Comparison of ENCODE assay signal across 7 cellular contexts in the genomic region with DNA sequence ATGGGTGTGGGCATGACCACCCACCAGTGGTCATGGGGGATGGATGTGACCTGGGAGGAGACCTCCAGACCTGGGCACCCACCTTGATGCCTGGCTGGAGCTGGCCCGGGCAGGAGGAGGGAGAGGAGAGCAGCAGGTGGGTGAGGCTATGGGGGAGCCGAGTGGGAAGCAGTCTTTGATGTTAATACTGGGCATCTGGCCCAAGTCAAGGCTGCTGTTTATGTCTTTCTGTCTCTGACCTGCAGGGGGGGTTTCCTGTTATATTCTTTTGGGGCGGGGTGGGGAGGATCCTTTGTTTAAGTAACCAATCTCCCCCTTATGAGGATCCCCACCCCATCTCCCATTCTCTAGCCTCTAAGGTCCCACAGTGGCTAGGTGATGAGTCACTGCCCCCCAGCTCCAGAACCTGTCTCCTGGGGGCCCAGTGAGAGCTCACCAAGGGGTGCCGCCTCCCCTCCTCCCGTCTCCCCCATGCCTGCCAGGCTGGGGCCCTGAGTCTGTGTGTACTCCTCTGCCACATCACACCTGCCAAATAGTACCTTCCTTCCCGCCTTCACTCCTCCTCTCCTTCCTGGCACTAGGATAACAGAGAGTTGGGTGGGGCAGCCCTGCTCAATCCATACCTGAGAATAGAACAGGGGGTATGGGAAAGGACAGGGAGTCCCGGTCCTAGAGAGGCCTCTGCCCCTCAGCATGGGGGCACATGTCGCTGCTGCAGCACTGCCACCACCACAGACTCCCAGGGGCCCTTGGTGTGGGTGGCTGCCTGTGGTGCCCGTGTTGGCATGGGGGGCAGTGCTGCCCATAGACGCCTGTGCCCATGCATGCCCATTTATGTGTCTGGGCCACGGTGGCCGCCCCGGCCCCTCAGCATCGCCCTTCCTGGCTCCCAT. TPM values are rescaled to one million over a fixed set of nuclear protein-coding genes. Genes with fewer than 3 reads are reported as not detected.
DNase-seq lines count a peak whose midpoint lies in the region; ATAC-seq, FAIRE-seq and TF ChIP-seq lines count a peak whose summit lies in the region.

No MANE protein-coding gene starts in this region.

- BruUV-seq in endothelial cell of umbilical vein (replicated peaks; lab: Mats Ljungman, UMichigan), result no TSS peak

- dilution Hi-C loops in endothelial cell of umbilical vein (cut with MboI; ENCODE audit: extremely low pct_ligation_motif_present, low sequenced_read_pairs), result no loop called here

- H3K9ac ChIP-seq in endothelial cell of umbilical vein (replicated peaks; ENCODE audit: extremely low read depth, insufficient read depth, low read length), result no peak overlapping the region

- no peak overlapping the region for H3K27ac ChIP-seq in endothelial cell of umbilical vein (ENCODE audit: insufficient read depth, low read depth, low read length)

- peaks cover 24% of the 10 kb centered on the region for H3K4me1 Mint-ChIP-seq in activated CD4-positive, alpha-beta T cell treated with anti-CD3 and anti-CD28 coated beads, Interleukin-2, amount 10 ng/mL, durations not matched to agents 24 days and 14 days

- H3K4me3 Mint-ChIP-seq in activated CD4-positive, alpha-beta T cell treated with anti-CD3 and anti-CD28 coated beads, Interleukin-2, amount 10 ng/mL, durations not matched to agents 24 days and 14 days, result peak overlapping the region; percentile 85

- H3K79me2 ChIP-seq in endothelial cell of umbilical vein (ENCODE audit: control insufficient read depth, insufficient read depth, low read length), result peaks cover 2% of the 10 kb centered on the region

- H3K27me3 ChIP-seq in endothelial cell of umbilical vein (ENCODE audit: control insufficient read depth in 2 of 2, insufficient read depth in 2 of 2, low read length in 2 of 2), result no peaks in the 10 kb centered on the region

- TF ChIP-seq POLR2A in NB4 (IDR thresholded peaks at IDR 0.05; ENCODE audit: extremely low read depth, insufficient read length) (no peak), endothelial cell of umbilical vein (IDR thresholded peaks at IDR 0.05; ENCODE audit: low read depth, low read length) (no peak)

- CTCF ChIA-PET in endothelial cell of umbilical vein (lab: Charles Lee), result interaction anchor here (0.8 to 1.8 kb wide), 6 partner anchors 8 to 98 kb away, joined by 3 to 6 read pairs (median 4); no protein-coding TSS in a partner anchor

- H3K9me3 Mint-ChIP-seq in activated CD4-positive, alpha-beta T cell treated with anti-CD3 and anti-CD28 coated beads, Interleukin-2, amount 10 ng/mL, durations not matched to agents 24 days and 14 days, result no peaks in the 10 kb centered on the region

- intact Hi-C loops in activated CD4-positive, alpha-beta T cell treated with anti-CD3 and anti-CD28 coated beads, Interleukin-2, amount 10 ng/mL, durations not matched to agents 24 days and 14 days (cut with micrococcal nuclease), result loop anchor here (2.0 kb wide), 2 partner anchors 15 to 29 kb away; partner anchors contain the start of gene MED24
- intact Hi-C loops in endothelial cell of umbilical vein (cut with micrococcal nuclease), result no loop called here

- POLR2A ChIA-PET in endothelial cell of umbilical vein (lab: Charles Lee), result no interaction called here

- no peaks in the 10 kb centered on the region for H3K36me3 Mint-ChIP-seq in activated CD4-positive, alpha-beta T cell treated with anti-CD3 and anti-CD28 coated beads, Interleukin-2, amount 10 ng/mL, durations not matched to agents 24 days and 14 days (ENCODE audit: low read depth)

- ATAC-seq in omental fat pad (ENCODE audit: low FRiP score), result peak; percentile 17
- ATAC-seq in HG03460 (IDR thresholded peaks at IDR 0.05; ENCODE audit: unreplicated experiment), result no peak

- H3K36me3 ChIP-seq in endothelial cell of umbilical vein (ENCODE audit: control insufficient read depth in 2 of 2, extremely low read depth in 1 of 2, insufficient read depth in 2 of 2, low read length in 2 of 2), result peaks cover 0 to 5% of the 10 kb centered on the region in 2 experiments

- H4K20me1 ChIP-seq in endothelial cell of umbilical vein (replicated peaks; ENCODE audit: control insufficient read depth, extremely low read depth, insufficient read depth, low read length), result no peaks in the 10 kb centered on the region

- H3K4me1 ChIP-seq in endothelial cell of umbilical vein (ENCODE audit: control insufficient read depth, extremely low read depth, insufficient read depth, low read length), result peaks cover 36% of the 10 kb centered on the region

- DNase-seq in GM03348 (ENCODE audit: low spot score) (peak; percentile 46), NB4 (ENCODE audit: low read depth) (peak; percentile 62), endothelial cell of umbilical vein (ENCODE audit: low read depth, low spot score) (peak; percentile 53), omental fat pad (ENCODE audit: low spot score) (no peak), AG08396 (ENCODE audit: low spot score) (no peak)
- DNase-seq in activated CD4-positive, alpha-beta T cell treated with anti-CD3 and anti-CD28 coated beads, Interleukin-2, amount 10 ng/mL, durations not matched to agents 24 days and 14 days, result peak; percentile 70

- peaks cover 5% of the 10 kb centered on the region for H3K27me3 Mint-ChIP-seq in activated CD4-positive, alpha-beta T cell treated with anti-CD3 and anti-CD28 coated beads, Interleukin-2, amount 10 ng/mL, durations not matched to agents 24 days and 14 days

- H2AFZ ChIP-seq in endothelial cell of umbilical vein (ENCODE audit: low read depth, low read length), result no peak overlapping the region

- no peak overlapping the region for H3K4me2 ChIP-seq in endothelial cell of umbilical vein (ENCODE audit: insufficient read depth, low read length)

- H3K9me1 ChIP-seq in endothelial cell of umbilical vein (replicated peaks; ENCODE audit: control insufficient read depth, extremely low read depth, insufficient read depth, low read length), result no peaks in the 10 kb centered on the region

- no peak for FAIRE-seq in endothelial cell of umbilical vein (lab: Jason Lieb, UNC)

- H3K4me3 ChIP-seq in NB4 (ENCODE audit: low read depth, low read length) (no peak overlapping the region), endothelial cell of umbilical vein (replicated peaks in 1 of 3; ENCODE audit: insufficient read depth in 1 of 3, low read depth in 1 of 3, low read length in 3 of 3) (no peak overlapping the region)

- no peaks in the 10 kb centered on the region for H3K9me3 ChIP-seq in endothelial cell of umbilical vein (replicated peaks; ENCODE audit: control insufficient read depth, insufficient read depth, low read length)

- H3K27ac Mint-ChIP-seq in activated CD4-positive, alpha-beta T cell treated with anti-CD3 and anti-CD28 coated beads, Interleukin-2, amount 10 ng/mL, durations not matched to agents 24 days and 14 days, result peak overlapping the region; percentile 89

- TF ChIP-seq CTCF in NB4 (IDR thresholded peaks at IDR 0.05; ENCODE audit: low read depth, low read length), result peak; percentile 22
- TF ChIP-seq CTCF in endothelial cell of umbilical vein (IDR thresholded peaks at IDR 0.05; ENCODE audit: extremely low read depth in 1 of 2, insufficient read depth in 1 of 2, low read depth in 1 of 2, low read length in 2 of 2), result peak; percentile 9 to 21
- no peak for TF ChIP-seq CTCF in omental fat pad (IDR thresholded peaks at IDR 0.05)

RNA-seq across cellular contexts. Expression of gene THRA, which starts 7.2 kb away (rescaled TPM):
- 4.5 and 5.1 TPM in 2 replicates for total RNA-seq in activated CD4-positive, alpha-beta T cell treated with anti-CD3 and anti-CD28 coated beads, Interleukin-2, amount 10 ng/mL, durations not matched to agents 24 days and 14 days
- 24.9 and 29.6 TPM in 2 replicates for total RNA-seq in endothelial cell of umbilical vein
- polyA plus RNA-seq in endothelial cell of umbilical vein, result 17.4 and 18.8 TPM in 2 replicates
- 17.9 and 18.5 TPM in 2 replicates for polyA plus RNA-seq in endothelial cell of umbilical vein (2011; cell fraction: cytosol; rRNA removed)
- 14.3 and 20.5 TPM in 2 replicates for polyA plus RNA-seq in endothelial cell of umbilical vein (2011; cell fraction: nucleus; rRNA removed)
- 22.3 and 27.8 TPM in 2 replicates for polyA plus RNA-seq in endothelial cell of umbilical vein (2012)
- 18.1 and 19.7 TPM in 2 replicates for polyA minus RNA-seq in endothelial cell of umbilical vein
- 7.4 TPM for polyA minus RNA-seq in endothelial cell of umbilical vein (2011; cell fraction: cytosol; rRNA and poly(A)+ RNA removed)
- polyA minus RNA-seq in endothelial cell of umbilical vein (2011; cell fraction: nucleus; rRNA and poly(A)+ RNA removed), result 6.3 and 8.5 TPM in 2 replicates
- total RNA-seq in omental fat pad, result 10 to 100 TPM; 35.7 to 87.2 (median 55.2) TPM

RNA-seq across cellular contexts. Expression of gene MED24, which starts 15.8 kb away (rescaled TPM):
- total RNA-seq in activated CD4-positive, alpha-beta T cell treated with anti-CD3 and anti-CD28 coated beads, Interleukin-2, amount 10 ng/mL, durations not matched to agents 24 days and 14 days, result 118 and 122 TPM in 2 replicates
- total RNA-seq in endothelial cell of umbilical vein, result 120 and 124 TPM in 2 replicates
- polyA plus RNA-seq in endothelial cell of umbilical vein, result 120 and 122 TPM in 2 replicates
- polyA plus RNA-seq in endothelial cell of umbilical vein (2011; cell fraction: cytosol; rRNA removed), result 98.6 and 101 TPM in 2 replicates
- 353 and 444 TPM in 2 replicates for polyA plus RNA-seq in endothelial cell of umbilical vein (2011; cell fraction: nucleus; rRNA removed)
- 97.1 and 98.7 TPM in 2 replicates for polyA plus RNA-seq in endothelial cell of umbilical vein (2012)
- polyA minus RNA-seq in endothelial cell of umbilical vein, result 152 and 208 TPM in 2 replicates
- polyA minus RNA-seq in endothelial cell of umbilical vein (2011; cell fraction: cytosol; rRNA and poly(A)+ RNA removed), result 84.2 TPM
- 180 and 192 TPM in 2 replicates for polyA minus RNA-seq in endothelial cell of umbilical vein (2011; cell fraction: nucleus; rRNA and poly(A)+ RNA removed)
- total RNA-seq in omental fat pad, result 10 to 100 TPM; 40.0 to 53.6 (median 49.2) TPM

RNA-seq across cellular contexts. Expression of gene NR1D1, which starts 30.4 kb away (rescaled TPM):
- total RNA-seq in activated CD4-positive, alpha-beta T cell treated with anti-CD3 and anti-CD28 coated beads, Interleukin-2, amount 10 ng/mL, durations not matched to agents 24 days and 14 days, result 7.9 and 8.2 TPM in 2 replicates
- total RNA-seq in endothelial cell of umbilical vein, result 5.2 and 6.1 TPM in 2 replicates
- 2.3 and 2.5 TPM in 2 replicates for polyA plus RNA-seq in endothelial cell of umbilical vein
- polyA plus RNA-seq in endothelial cell of umbilical vein (2011; cell fraction: cytosol; rRNA removed), result 2.5 and 3.0 TPM in 2 replicates
- polyA plus RNA-seq in endothelial cell of umbilical vein (2011; cell fraction: nucleus; rRNA removed), result 7.6 and 11.8 TPM in 2 replicates
- 5.3 and 8.8 TPM in 2 replicates for polyA plus RNA-seq in endothelial cell of umbilical vein (2012)
- 2.2 and 3.5 TPM in 2 replicates for polyA minus RNA-seq in endothelial cell of umbilical vein
- 3.9 TPM for polyA minus RNA-seq in endothelial cell of umbilical vein (2011; cell fraction: cytosol; rRNA and poly(A)+ RNA removed)
- 6.3 and 11.7 TPM in 2 replicates for polyA minus RNA-seq in endothelial cell of umbilical vein (2011; cell fraction: nucleus; rRNA and poly(A)+ RNA removed)
- 1 to 10 TPM; 3.1 to 9.3 (median 7.0) TPM for total RNA-seq in omental fat pad

RNA-seq across cellular contexts. Expression of gene MSL1, which starts 51.8 kb away (rescaled TPM):
- 92.7 and 98.5 TPM in 2 replicates for total RNA-seq in activated CD4-positive, alpha-beta T cell treated with anti-CD3 and anti-CD28 coated beads, Interleukin-2, amount 10 ng/mL, durations not matched to agents 24 days and 14 days
- total RNA-seq in endothelial cell of umbilical vein (90.8 and 95.0 TPM in 2 replicates), omental fat pad (100 to 1,000 TPM in 1 of 4 donors, 10 to 100 TPM in 3; 50.2 to 139 (median 61.9) TPM)
- polyA plus RNA-seq in endothelial cell of umbilical vein, result 27.7 and 30.9 TPM in 2 replicates
- polyA plus RNA-seq in endothelial cell of umbilical vein (2011; cell fraction: cytosol; rRNA removed), result 44.4 and 44.8 TPM in 2 replicates
- polyA plus RNA-seq in endothelial cell of umbilical vein (2011; cell fraction: nucleus; rRNA removed), result 136 and 195 TPM in 2 replicates
- polyA plus RNA-seq in endothelial cell of umbilical vein (2012), result 67.5 and 74.7 TPM in 2 replicates
- 36.7 and 37.8 TPM in 2 replicates for polyA minus RNA-seq in endothelial cell of umbilical vein
- polyA minus RNA-seq in endothelial cell of umbilical vein (2011; cell fraction: cytosol; rRNA and poly(A)+ RNA removed), result 29.3 TPM
- polyA minus RNA-seq in endothelial cell of umbilical vein (2011; cell fraction: nucleus; rRNA and poly(A)+ RNA removed), result 39.9 and 47.9 TPM in 2 replicates

RNA-seq across cellular contexts. Expression of gene CSF3, which starts 54.8 kb away (rescaled TPM):
- total RNA-seq in activated CD4-positive, alpha-beta T cell treated with anti-CD3 and anti-CD28 coated beads, Interleukin-2, amount 10 ng/mL, durations not matched to agents 24 days and 14 days, result not detected in 2 replicates
- total RNA-seq in endothelial cell of umbilical vein (2.4 and 2.9 TPM in 2 replicates), omental fat pad (10 to 100 TPM in 2 of 4 donors, not detected in 2; 51.8 to 75.2 TPM)
- 0.80 and 1.0 TPM in 2 replicates for polyA plus RNA-seq in endothelial cell of umbilical vein
- polyA plus RNA-seq in endothelial cell of umbilical vein (2011; cell fraction: cytosol; rRNA removed), result 0.96 and 1.5 TPM in 2 replicates
- 2.5 and 2.7 TPM in 2 replicates for polyA plus RNA-seq in endothelial cell of umbilical vein (2011; cell fraction: nucleus; rRNA removed)
- 1.6 and 3.1 TPM in 2 replicates for polyA plus RNA-seq in endothelial cell of umbilical vein (2012)
- 0.21 and 0.51 TPM in 2 replicates for polyA minus RNA-seq in endothelial cell of umbilical vein
- not detected for polyA minus RNA-seq in endothelial cell of umbilical vein (2011; cell fraction: cytosol; rRNA and poly(A)+ RNA removed)
- polyA minus RNA-seq in endothelial cell of umbilical vein (2011; cell fraction: nucleus; rRNA and poly(A)+ RNA removed), result 0.72 and 1.8 TPM in 2 replicates

Comparison
In these comparisons a context has a peak if more than half of its experiments do, and no peak if none do; other contexts are left out.
1. DNase-seq: peak in GM03348 (single experiment), NB4 (single experiment), activated CD4-positive, alpha-beta T cell treated with anti-CD3 and anti-CD28 coated beads, Interleukin-2, amount 10 ng/mL, durations not matched to agents 24 days and 14 days (single experiment) and endothelial cell of umbilical vein (single experiment); none in omental fat pad (single experiment) and AG08396 (single experiment).
2. CTCF ChIP-seq: peak in NB4 (single experiment) and endothelial cell of umbilical vein (2 of 2); none in omental fat pad (0 of 3).